Comparison of ENCODE assay signal across 14 cellular contexts in the genomic region with DNA sequence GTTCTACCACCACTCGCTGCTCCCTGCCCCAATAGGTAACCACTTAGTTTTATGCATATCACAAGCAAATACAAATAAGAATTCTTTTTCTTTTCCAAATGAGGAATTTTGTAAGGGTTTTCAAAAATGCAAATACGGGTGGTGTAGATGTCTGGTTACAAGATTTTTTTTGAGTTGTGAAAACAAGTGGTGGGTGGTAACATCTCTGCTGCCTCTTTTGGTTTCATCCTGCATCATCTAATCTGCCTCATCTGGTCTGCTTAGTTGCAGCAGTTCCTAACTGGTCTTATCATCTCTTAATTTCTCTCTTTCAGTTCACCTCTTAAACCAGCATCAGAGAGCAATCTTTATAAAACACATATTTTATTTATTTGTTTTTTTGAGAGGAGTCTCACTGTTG. TPM values are rescaled to one million over a fixed set of nuclear protein-coding genes. Genes with fewer than 3 reads are reported as not detected.
DNase-seq lines count a peak whose midpoint lies in the region; ATAC-seq and TF ChIP-seq lines count a peak whose summit lies in the region.
"Had no signal": no experiment of that assay in that cellular context is flagged by ENCODE, and none has a peak within 500 bp of the region (broad histone marks: within the 10 kb centered on the region; RNA-seq: fewer than 3 reads in every experiment).

No MANE protein-coding gene starts in this region.

- H3K27me3 Mint-ChIP-seq in activated CD8-positive, alpha-beta memory T cell treated with anti-CD3 and anti-CD28 coated beads, Interleukin-2, amount 10 ng/mL, durations not matched to agents 7 days and 5 days: no peaks in the 10 kb centered on the region
- no peaks in the 10 kb centered on the region for H3K27me3 Mint-ChIP-seq in naive thymus-derived CD8-positive, alpha-beta T cell
- no peaks in the 10 kb centered on the region for H3K27me3 Mint-ChIP-seq in chondrocyte (ENCODE audit: low read depth)

- no peaks in the 10 kb centered on the region for H3K9me3 Mint-ChIP-seq in activated CD8-positive, alpha-beta memory T cell treated with anti-CD3 and anti-CD28 coated beads, Interleukin-2, amount 10 ng/mL, durations not matched to agents 7 days and 5 days (ENCODE audit: low read depth)
- no peaks in the 10 kb centered on the region for H3K9me3 Mint-ChIP-seq in naive thymus-derived CD8-positive, alpha-beta T cell
- no peaks in the 10 kb centered on the region for H3K9me3 Mint-ChIP-seq in chondrocyte (ENCODE audit: low read depth)

- peak; percentile 35 for ATAC-seq in activated CD8-positive, alpha-beta memory T cell treated with anti-CD3 and anti-CD28 coated beads, Interleukin-2, amount 10 ng/mL, durations not matched to agents 7 days and 5 days
- ATAC-seq in GM21619 (IDR thresholded peaks at IDR 0.05; ENCODE audit: unreplicated experiment) (peak; percentile 30), HG03565 (IDR thresholded peaks at IDR 0.05; ENCODE audit: unreplicated experiment) (peak; percentile 29)
- no peak for ATAC-seq in naive thymus-derived CD8-positive, alpha-beta T cell

- H3K36me3 Mint-ChIP-seq in activated CD8-positive, alpha-beta memory T cell treated with anti-CD3 and anti-CD28 coated beads, Interleukin-2, amount 10 ng/mL, durations not matched to agents 7 days and 5 days: peaks cover 72% of the 10 kb centered on the region
- peaks cover 4 to 75% (median 20%) of the 10 kb centered on the region in 3 donors for H3K36me3 Mint-ChIP-seq in naive thymus-derived CD8-positive, alpha-beta T cell
- peaks cover 38% of the 10 kb centered on the region for H3K36me3 Mint-ChIP-seq in chondrocyte (ENCODE audit: low read depth)

- peak overlapping the region; percentile 10 for H3K4me3 Mint-ChIP-seq in activated CD8-positive, alpha-beta memory T cell treated with anti-CD3 and anti-CD28 coated beads, Interleukin-2, amount 10 ng/mL, durations not matched to agents 7 days and 5 days
- peak overlapping the region in 4 of 10 donors; percentile 10 to 41 (median 24) for H3K4me3 Mint-ChIP-seq in naive thymus-derived CD8-positive, alpha-beta T cell
- no peak overlapping the region for H3K4me3 Mint-ChIP-seq in chondrocyte (ENCODE audit: unreplicated experiment)

- CTCF ChIA-PET in activated CD8-positive, alpha-beta memory T cell treated with anti-CD3 and anti-CD28 coated beads, Interleukin-2, amount 10 ng/mL, durations not matched to agents 7 days and 5 days (lab: Charles Lee): interaction anchor here (2.1 kb wide), 1 partner anchor 9 kb away, joined by 4 read pairs; no protein-coding TSS in a partner anchor

- H3K27ac Mint-ChIP-seq in activated CD8-positive, alpha-beta memory T cell treated with anti-CD3 and anti-CD28 coated beads, Interleukin-2, amount 10 ng/mL, durations not matched to agents 7 days and 5 days: peak overlapping the region; percentile 74
- peak overlapping the region in 6 of 10 donors; percentile 16 to 84 (median 64) for H3K27ac Mint-ChIP-seq in naive thymus-derived CD8-positive, alpha-beta T cell
- H3K27ac Mint-ChIP-seq in chondrocyte (ENCODE audit: unreplicated experiment): no peak overlapping the region

- TF ChIP-seq CTCF in chondrocyte (IDR thresholded peaks at IDR 0.05): no peak

- no peak for DNase-seq in activated CD8-positive, alpha-beta memory T cell treated with anti-CD3 and anti-CD28 coated beads, Interleukin-2, amount 10 ng/mL, durations not matched to agents 7 days and 5 days
- no peak for DNase-seq in activated CD8-positive, alpha-beta memory T cell treated with anti-CD3 and anti-CD28 coated beads for 24 hours
- no peak for DNase-seq in naive thymus-derived CD8-positive, alpha-beta T cell
- DNase-seq in OCI-M2 (lab: John Stamatoyannopoulos, UW; ENCODE audit: unreplicated experiment): no peak
- DNase-seq in activated gamma-delta T cell (lab: John Stamatoyannopoulos, UW): no peak
- no peak for DNase-seq in chondrocyte (ENCODE audit: low spot score)
- DNase-seq: ACHN, foreskin melanocyte, trophoblast cell, WERI-Rb-1 had no signal

- H3K4me1 Mint-ChIP-seq in activated CD8-positive, alpha-beta memory T cell treated with anti-CD3 and anti-CD28 coated beads, Interleukin-2, amount 10 ng/mL, durations not matched to agents 7 days and 5 days: peaks cover 84% of the 10 kb centered on the region
- peaks cover 53 to 92% (median 86%) of the 10 kb centered on the region in 4 donors for H3K4me1 Mint-ChIP-seq in naive thymus-derived CD8-positive, alpha-beta T cell
- peaks cover 58% of the 10 kb centered on the region for H3K4me1 Mint-ChIP-seq in chondrocyte (ENCODE audit: low read depth)

- POLR2A ChIA-PET in naive thymus-derived CD8-positive, alpha-beta T cell (lab: Charles Lee): no interaction called here

RNA-seq across cellular contexts. Expression of a gene that starts 5.3 kb away (rescaled TPM):
- 10 to 100 TPM; 46.3 to 48.1 TPM for total RNA-seq in activated CD8-positive, alpha-beta memory T cell treated with anti-CD3 and anti-CD28 coated beads, Interleukin-2, amount 10 ng/mL, durations not matched to agents 7 days and 5 days
- 10 to 100 TPM; 70.3 to 70.5 TPM for total RNA-seq in naive thymus-derived CD8-positive, alpha-beta T cell
- 10 to 100 TPM; 22.8 to 42.7 (median 31.6) TPM for polyA plus RNA-seq in naive thymus-derived CD8-positive, alpha-beta T cell
- total RNA-seq in chondrocyte: 26.8 to 36.6 TPM (median 28.4 TPM) in 3 replicates

RNA-seq across cellular contexts. Expression of a gene that starts 30.7 kb away (rescaled TPM):
- 100 to 1,000 TPM; 114 to 130 TPM for total RNA-seq in activated CD8-positive, alpha-beta memory T cell treated with anti-CD3 and anti-CD28 coated beads, Interleukin-2, amount 10 ng/mL, durations not matched to agents 7 days and 5 days
- total RNA-seq in naive thymus-derived CD8-positive, alpha-beta T cell: 10 to 100 TPM; 30.4 to 31.4 TPM
- polyA plus RNA-seq in naive thymus-derived CD8-positive, alpha-beta T cell: 10 to 100 TPM; 38.7 to 40.0 (median 39.4) TPM
- total RNA-seq in chondrocyte: 52.7 to 61.2 TPM (median 58.4 TPM) in 3 replicates

RNA-seq across cellular contexts. Expression of a gene that starts 31.1 kb away (rescaled TPM):
- 10 to 100 TPM; 74.9 to 81.0 TPM for total RNA-seq in activated CD8-positive, alpha-beta memory T cell treated with anti-CD3 and anti-CD28 coated beads, Interleukin-2, amount 10 ng/mL, durations not matched to agents 7 days and 5 days
- total RNA-seq in naive thymus-derived CD8-positive, alpha-beta T cell: 10 to 100 TPM; 55.9 to 64.6 TPM
- 10 to 100 TPM; 80.5 to 92.6 (median 86.8) TPM for polyA plus RNA-seq in naive thymus-derived CD8-positive, alpha-beta T cell
- total RNA-seq in chondrocyte: 49.2 to 58.3 TPM (median 51.1 TPM) in 3 replicates

RNA-seq across cellular contexts. Expression of a gene that starts 55.6 kb away (rescaled TPM):
- total RNA-seq in activated CD8-positive, alpha-beta memory T cell treated with anti-CD3 and anti-CD28 coated beads, Interleukin-2, amount 10 ng/mL, durations not matched to agents 7 days and 5 days: not detected
- not detected for total RNA-seq in naive thymus-derived CD8-positive, alpha-beta T cell
- polyA plus RNA-seq in naive thymus-derived CD8-positive, alpha-beta T cell: not detected
- not detected in 3 replicates for total RNA-seq in chondrocyte
- total RNA-seq: cardiac muscle cell, mononuclear cell had no signal

Comparison
In these comparisons a context has a peak if more than half of its experiments do, and no peak if none do; other contexts are left out.
1. ATAC-seq: peak in activated CD8-positive, alpha-beta memory T cell treated with anti-CD3 and anti-CD28 coated beads, Interleukin-2, amount 10 ng/mL, durations not matched to agents 7 days and 5 days (single experiment), GM21619 (single experiment) and HG03565 (single experiment); none in naive thymus-derived CD8-positive, alpha-beta T cell (0 of 2).